ENCODE assay signal across 8 cellular contexts in the genomic region with DNA sequence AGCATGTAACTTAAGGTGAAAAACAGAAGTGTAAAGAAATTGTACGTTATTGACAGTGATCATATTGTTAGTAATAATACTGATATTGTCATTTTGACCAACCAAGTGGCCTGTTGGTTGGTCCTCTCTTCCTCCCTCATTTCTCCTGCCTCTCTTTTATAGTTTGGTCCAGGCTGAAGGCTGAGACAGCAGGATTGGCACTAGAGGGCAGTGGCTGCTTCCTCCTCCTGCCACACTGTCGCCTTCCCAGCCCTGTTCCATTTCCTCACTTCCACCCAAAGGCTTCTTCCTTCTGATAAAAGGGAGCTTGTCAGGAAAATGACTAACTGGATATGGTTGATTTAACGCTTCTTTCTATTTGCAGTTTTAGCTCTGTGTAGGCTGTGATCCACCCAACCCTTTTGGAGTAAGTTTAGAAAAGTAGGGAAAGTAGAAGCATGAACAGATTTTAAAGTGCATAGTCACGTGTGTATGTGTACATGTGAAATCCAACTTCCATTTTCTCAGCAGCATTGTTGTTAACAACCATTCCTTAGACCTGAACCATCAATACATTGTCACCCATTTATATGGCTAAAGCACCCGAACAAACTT. TPM values are rescaled to one million over a fixed set of nuclear protein-coding genes. Genes with fewer than 3 reads are reported as not detected.
DNase-seq lines count a peak whose midpoint lies in the region; ATAC-seq and TF ChIP-seq lines count a peak whose summit lies in the region.

No MANE protein-coding gene starts in this region.

- H3K4me2 ChIP-seq in neural progenitor cell, result no peak overlapping the region

- peaks cover 4% of the 10 kb centered on the region for H3K4me1 Mint-ChIP-seq in neural progenitor cell

- no peak overlapping the region for H2AFZ ChIP-seq in neural progenitor cell (replicated peaks)

- ATAC-seq in esophagus mucosa (peak; percentile 69), HG02642 (IDR thresholded peaks at IDR 0.05; ENCODE audit: poor library complexity, unreplicated experiment) (no peak), HG02852 (IDR thresholded peaks at IDR 0.05; ENCODE audit: unreplicated experiment) (no peak), HG02798 (IDR thresholded peaks at IDR 0.05; ENCODE audit: poor library complexity, unreplicated experiment) (no peak)

- peak; percentile 19 for DNase-seq in GM04504 (ENCODE audit: low read depth)
- peak; percentile 49 for DNase-seq in NCI-H82 treated with DMSO at 0.1 percent for 48 hours (lab: John Stamatoyannopoulos, UW; ENCODE audit: unreplicated experiment)
- DNase-seq in neural progenitor cell (ENCODE audit: low spot score), result peak; percentile 61
- no peak for DNase-seq in stimulated activated CD4-positive, alpha-beta T cell treated with anti-CD3 and anti-CD28 coated beads, Interleukin-2, amount 100 ng/mL, for 24 hours

- no peaks in the 10 kb centered on the region for H3F3A ChIP-seq in neural progenitor cell (ENCODE audit: low read depth)

- TF ChIP-seq CTCF in neural progenitor cell (IDR thresholded peaks at IDR 0.05), result peak; percentile 68

- no peak overlapping the region for H3K4me3 Mint-ChIP-seq in neural progenitor cell

- H3K27me3 Mint-ChIP-seq in neural progenitor cell (ENCODE audit: insufficient read depth, low read depth), result no peaks in the 10 kb centered on the region

- no peaks in the 10 kb centered on the region for H3K36me3 ChIP-seq in neural progenitor cell

- no peaks in the 10 kb centered on the region for H3K9me3 Mint-ChIP-seq in neural progenitor cell

- H3K27me3 ChIP-seq in neural progenitor cell, result no peaks in the 10 kb centered on the region

- no peaks in the 10 kb centered on the region for H3K4me1 ChIP-seq in neural progenitor cell

- no peaks in the 10 kb centered on the region for H4K20me1 ChIP-seq in neural progenitor cell (ENCODE audit: low read depth)

- peaks cover 22% of the 10 kb centered on the region for H3K36me3 Mint-ChIP-seq in neural progenitor cell

- no peak overlapping the region for H3K9ac ChIP-seq in neural progenitor cell

- H3K9me3 ChIP-seq in neural progenitor cell (ENCODE audit: low read depth), result no peaks in the 10 kb centered on the region

- no peak overlapping the region for H3K4me3 ChIP-seq in neural progenitor cell

- no peaks in the 10 kb centered on the region for H3K79me2 ChIP-seq in neural progenitor cell (ENCODE audit: low read depth)

- no peak overlapping the region for H3K27ac ChIP-seq in neural progenitor cell

- no peak overlapping the region for H3K27ac Mint-ChIP-seq in neural progenitor cell

RNA-seq across cellular contexts. Expression of a gene that starts 35.6 kb away (rescaled TPM):
- total RNA-seq in esophagus mucosa, result 7.7 TPM
- 13.7 and 13.8 TPM in 2 replicates for total RNA-seq in neural progenitor cell (ENCODE audit: low replicate concordance)

RNA-seq across cellular contexts. Expression of a gene that starts 35.8 kb away (rescaled TPM):
- 63.2 TPM for total RNA-seq in esophagus mucosa
- 122 and 154 TPM in 2 replicates for total RNA-seq in neural progenitor cell (ENCODE audit: low replicate concordance)

Comparison
In these comparisons a context has a peak if more than half of its experiments do, and no peak if none do; other contexts are left out.
1. DNase-seq: peak in GM04504 (single experiment), NCI-H82 treated with DMSO at 0.1 percent for 48 hours (single experiment) and neural progenitor cell (single experiment); none in stimulated activated CD4-positive, alpha-beta T cell treated with anti-CD3 and anti-CD28 coated beads, Interleukin-2, amount 100 ng/mL, for 24 hours (0 of 2).